ENCODE assay signal across 18 cellular contexts in genomic region chr9:133512253-133513213, GRCh38. TPM values are rescaled to one million over a fixed set of nuclear protein-coding genes. Genes with fewer than 3 reads are reported as not detected.
A peak's percentile ranks its signal among the peaks of the same experiment; 100 is the strongest.
DNase-seq lines count a peak whose midpoint lies in the region; ATAC-seq, FAIRE-seq and TF ChIP-seq lines count a peak whose summit lies in the region.
"Had no signal": no experiment of that assay in that cellular context is flagged by ENCODE, and none has a peak within 500 bp of the region (broad histone marks: within the 10 kb centered on the region; RNA-seq: fewer than 3 reads in every experiment).

No MANE protein-coding gene starts in this region.

- no peak overlapping the region for H2BK15ac ChIP-seq in mesenchymal stem cell (ENCODE audit: low read depth, poor library complexity, severe bottlenecking)

- H3K9ac ChIP-seq in mesenchymal stem cell (ENCODE audit: low read length), result no peak overlapping the region

- CTCF ChIA-PET in HEK293T (lab: Yijun Ruan, JAX), result no interaction called here

- H3K79me1 ChIP-seq in mesenchymal stem cell (replicated peaks; ENCODE audit: low read length, poor library complexity, severe bottlenecking), result no peaks in the 10 kb centered on the region

- no peak for FAIRE-seq in GM19239 (lab: Jason Lieb, UNC)

- no peak overlapping the region for H3K4ac ChIP-seq in mesenchymal stem cell (ENCODE audit: low read depth in 1 of 2, low read length in 2 of 2)

- H3K4me1 ChIP-seq in right cardiac atrium (ENCODE audit: control insufficient read depth, insufficient read depth, low read length) (peaks cover 11% of the 10 kb centered on the region), mesenchymal stem cell (ENCODE audit: control insufficient read depth, insufficient read depth, low read depth, low read length) (peaks cover 20% of the 10 kb centered on the region)

- ATAC-seq in right cardiac atrium, result no peak
- ATAC-seq: T-cell had no signal

- H3K23ac ChIP-seq in mesenchymal stem cell (ENCODE audit: low read length in 2 of 2), result peak overlapping the region in 1 of 2 experiments; percentile 23

- H3K27me3 ChIP-seq in right cardiac atrium (ENCODE audit: control insufficient read depth, insufficient read depth) (no peaks in the 10 kb centered on the region), mesenchymal stem cell (ENCODE audit: control insufficient read depth in 1 of 2, insufficient read depth in 1 of 2, low read length in 2 of 2) (peaks cover 18 to 49% of the 10 kb centered on the region in 2 experiments)

- H3K27ac ChIP-seq in right cardiac atrium (ENCODE audit: low read length) (no peak overlapping the region), mesenchymal stem cell (ENCODE audit: low read length, poor library complexity, severe bottlenecking) (no peak overlapping the region)

- H2AFZ ChIP-seq in mesenchymal stem cell (ENCODE audit: low read depth, low read length), result no peak overlapping the region

- no peak overlapping the region for H2BK5ac ChIP-seq in mesenchymal stem cell (ENCODE audit: low read depth, low read length, poor library complexity, severe bottlenecking)

- POLR2A ChIA-PET in HEK293T (lab: Yijun Ruan, JAX), result no interaction called here

- no peak overlapping the region for H2BK12ac ChIP-seq in mesenchymal stem cell (ENCODE audit: low read length in 2 of 2)

- no peak overlapping the region for H3K18ac ChIP-seq in mesenchymal stem cell (ENCODE audit: low read depth in 1 of 2, low read length in 2 of 2)

- intact Hi-C loops in right cardiac atrium (cut with DNase I) (no loop called here), cardiac septum (cut with DNase I) (no loop called here)

- 85% methylated on average over 19 of the region's 19 CpGs for WGBS in right cardiac atrium
- 88% methylated on average over 19 of the region's 19 CpGs for WGBS in mesenchymal stem cell

- no peak overlapping the region for H4K8ac ChIP-seq in mesenchymal stem cell (ENCODE audit: low read length)

- no peak overlapping the region for H3K4me2 ChIP-seq in mesenchymal stem cell (ENCODE audit: low read length, poor library complexity, severe bottlenecking)

- no peak overlapping the region for H2AK5ac ChIP-seq in mesenchymal stem cell (ENCODE audit: low read length, severe bottlenecking)

- H3K9me3 ChIP-seq in right cardiac atrium (ENCODE audit: control insufficient read depth, low read length), result no peaks in the 10 kb centered on the region
- H3K9me3 ChIP-seq in mesenchymal stem cell (ENCODE audit: control insufficient read depth, low read length), result no peaks in the 10 kb centered on the region

- H3K14ac ChIP-seq in mesenchymal stem cell (ENCODE audit: low read length in 2 of 2), result peak overlapping the region in 1 of 2 experiments; percentile 19

- peak overlapping the region; percentile 55 for H4K91ac ChIP-seq in mesenchymal stem cell (ENCODE audit: low read length)

- H3K4me3 ChIP-seq in right cardiac atrium (ENCODE audit: low read length) (no peak overlapping the region), mesenchymal stem cell (ENCODE audit: insufficient read depth in 1 of 2, low read depth in 1 of 2, low read length in 2 of 2) (peak overlapping the region in 1 of 2 experiments; percentile 2)

- no peaks in the 10 kb centered on the region for H3K36me3 ChIP-seq in mesenchymal stem cell (ENCODE audit: control insufficient read depth in 1 of 2, insufficient read depth in 2 of 2, low read depth in 1 of 2, low read length in 2 of 2)

- no peak overlapping the region for H2BK120ac ChIP-seq in mesenchymal stem cell (ENCODE audit: low read depth, low read length)

- peak; percentile 14 to 58 (median 58) for DNase-seq in right cardiac atrium
- no peak for DNase-seq in cardiac septum (ENCODE audit: low spot score)
- peak; percentile 74 for DNase-seq in NCI-H69 (lab: John Stamatoyannopoulos, UW)
- no peak for DNase-seq in mesenchymal stem cell
- no peak for DNase-seq in HEK293T (ENCODE audit: extremely low spot score)
- DNase-seq in GM19239 (ENCODE audit: insufficient read length, low spot score), result no peak
- no peak for DNase-seq in SHP77 treated with DMSO at 0.1 percent for 48 hours (lab: John Stamatoyannopoulos, UW)
- DNase-seq: CD8-positive, alpha-beta memory T cell; GOT3; Kasumi-1; NCI-H1417 treated with DMSO at 0.1 percent for 48 hours; NCI-H524; T-cell had no signal

TF ChIP-seq in HEK293T, 16 proteins besides CTCF, POLR2A, EP300 and RAD21:
- TF ChIP-seq FOXA1 (IDR thresholded peaks at IDR 0.05), result no peak
- no peak for TF ChIP-seq BHLHE40 (IDR thresholded peaks at IDR 0.05; ENCODE audit: borderline replicate concordance)
- no peak for TF ChIP-seq FOXM1 (IDR thresholded peaks at IDR 0.05; ENCODE audit: borderline replicate concordance)
- no peak for TF ChIP-seq LEF1 (IDR thresholded peaks at IDR 0.05; ENCODE audit: borderline replicate concordance)
- TF ChIP-seq PKNOX1 (IDR thresholded peaks at IDR 0.05), result no peak
- no peak for TF ChIP-seq FOXK2 (IDR thresholded peaks at IDR 0.05)
- no peak for TF ChIP-seq TARDBP (IDR thresholded peaks at IDR 0.05)
- no peak for TF ChIP-seq SUZ12 (IDR thresholded peaks at IDR 0.05)
- TF ChIP-seq L3MBTL2 (conservative IDR thresholded peaks at IDR 0.05), result no peak
- TF ChIP-seq ZNF384 (IDR thresholded peaks at IDR 0.05), result no peak
- TF ChIP-seq ARNT (IDR thresholded peaks at IDR 0.05), result no peak
- TF ChIP-seq CTBP1 (IDR thresholded peaks at IDR 0.05; ENCODE audit: borderline replicate concordance), result no peak
- TF ChIP-seq ELF4 (IDR thresholded peaks at IDR 0.05), result no peak
- no peak for TF ChIP-seq SP1 (IDR thresholded peaks at IDR 0.05)
- TF ChIP-seq NFRKB (IDR thresholded peaks at IDR 0.05), result no peak
- no peak for TF ChIP-seq HDGF (IDR thresholded peaks at IDR 0.05; ENCODE audit: borderline replicate concordance)

RNA-seq across cellular contexts. Expression of gene MYMK, which starts 12.2 kb away (rescaled TPM):
- total RNA-seq in right cardiac atrium (not detected), cardiac septum (not detected)
- polyA plus RNA-seq in right cardiac atrium, result not detected
- polyA plus RNA-seq in mesenchymal stem cell (2013, experiment 1 of 2), result not detected
- not detected for polyA plus RNA-seq in mesenchymal stem cell (2013, experiment 2 of 2)
- total RNA-seq: CD8-positive, alpha-beta memory T cell; OCI-LY7; RPMI7951; SK-MEL-5; T-cell had no signal
- polyA plus RNA-seq: AG04450; BJ; CD8-positive, alpha-beta memory T cell had no signal

RNA-seq across cellular contexts. Expression of gene ADAMTSL2, which starts 22.0 kb away (rescaled TPM):
- total RNA-seq in right cardiac atrium, result 10 to 100 TPM; 30.3 to 90.2 (median 47.1) TPM
- polyA plus RNA-seq in right cardiac atrium, result 37.3 TPM
- 9.6 TPM for total RNA-seq in cardiac septum
- polyA plus RNA-seq in mesenchymal stem cell (2013, experiment 1 of 2), result 0.22 TPM
- 0.21 TPM for polyA plus RNA-seq in mesenchymal stem cell (2013, experiment 2 of 2)
- total RNA-seq: CD8-positive, alpha-beta memory T cell had no signal
- polyA plus RNA-seq: AG04450; BJ; CD8-positive, alpha-beta memory T cell had no signal

RNA-seq across cellular contexts. Expression of gene SLC2A6, which starts 33.6 kb away (rescaled TPM):
- total RNA-seq in right cardiac atrium, result 1 to 10 TPM; 1.7 to 4.0 (median 3.6) TPM
- 3.7 TPM for polyA plus RNA-seq in right cardiac atrium
- total RNA-seq in cardiac septum, result 3.6 TPM
- 29.4 TPM for polyA plus RNA-seq in mesenchymal stem cell (2013, experiment 1 of 2)
- polyA plus RNA-seq in mesenchymal stem cell (2013, experiment 2 of 2), result 28.2 TPM

RNA-seq across cellular contexts. Expression of gene CACFD1, which starts 52.8 kb away (rescaled TPM):
- total RNA-seq in right cardiac atrium (10 to 100 TPM; 10.8 to 13.9 (median 13.8) TPM), cardiac septum (15.0 TPM)
- 12.8 TPM for polyA plus RNA-seq in right cardiac atrium
- polyA plus RNA-seq in mesenchymal stem cell (2013, experiment 1 of 2), result 6.9 TPM
- polyA plus RNA-seq in mesenchymal stem cell (2013, experiment 2 of 2), result 6.9 TPM

Comparison
In these comparisons a context has a peak if more than half of its experiments do, and no peak if none do; other contexts are left out.
1. DNase-seq: peak in right cardiac atrium (3 of 3) and NCI-H69 (single experiment); none in cardiac septum (single experiment), mesenchymal stem cell (single experiment), HEK293T (single experiment), GM19239 (single experiment) and SHP77 treated with DMSO at 0.1 percent for 48 hours (single experiment).